20 cellular contexts compared by ENCODE assay signal in the genomic region with DNA sequence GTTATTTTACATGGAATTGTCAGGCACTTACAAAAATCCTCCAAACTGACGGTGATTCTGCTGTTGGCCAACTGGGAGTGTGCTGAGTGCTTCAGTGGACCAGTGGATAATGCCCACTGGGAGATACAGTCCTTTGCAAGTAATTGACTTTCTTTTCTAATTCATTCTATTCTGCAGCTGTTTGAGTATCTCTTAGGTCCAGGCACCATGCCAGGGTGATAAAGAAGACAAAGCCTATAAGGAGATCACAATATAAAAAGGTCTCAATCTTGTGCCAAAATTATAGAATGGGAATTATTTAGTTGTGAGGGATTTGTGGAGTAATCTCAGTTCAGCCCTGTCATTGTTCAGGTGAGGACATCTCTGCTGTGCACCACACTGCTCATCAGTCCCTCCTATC.
A peak's percentile ranks its signal among the peaks of the same experiment; 100 is the strongest.
DNase-seq lines count a peak whose midpoint lies in the region; ATAC-seq, FAIRE-seq and TF ChIP-seq lines count a peak whose summit lies in the region.
"Had no signal": no experiment of that assay in that cellular context is flagged by ENCODE, and none has a peak within 500 bp of the region (broad histone marks: within the 10 kb centered on the region; RNA-seq: fewer than 3 reads in every experiment).

No MANE protein-coding gene starts in this region.

- ATAC-seq in GM21447 (IDR thresholded peaks at IDR 0.05; ENCODE audit: unreplicated experiment) (no peak), HG03469 (IDR thresholded peaks at IDR 0.05; ENCODE audit: unreplicated experiment) (no peak), GM21737 (IDR thresholded peaks at IDR 0.05; ENCODE audit: unreplicated experiment) (no peak), GM19328 (IDR thresholded peaks at IDR 0.05; ENCODE audit: unreplicated experiment) (no peak)
- ATAC-seq: stimulated activated naive B cell treated with anti-CD40 and anti-IgM and Interleukin-4, amounts not matched to agents 10 μg/mL and 1 μg/mL and 100 μg/mL, for 72 hours had no signal

- DNase-seq in GM19239 (ENCODE audit: insufficient read length, low spot score) (no peak), NCI-H1436 treated with DMSO at 0.1 percent for 48 hours (lab: John Stamatoyannopoulos, UW) (peak; percentile 41), NCI-H345 treated with DMSO at 0.1 percent for 48 hours (lab: John Stamatoyannopoulos, UW; ENCODE audit: unreplicated experiment) (peak; percentile 88), fibroblast of pulmonary artery (ENCODE audit: low read depth) (peak; percentile 33)
- DNase-seq: activated effector memory CD4-positive, alpha-beta T cell treated with Interleukin-2 at 50 U/mL for 16 hours; adrenal gland; AML-193; esophagus squamous epithelium; glutamatergic neuron; Kasumi-1; nucleus accumbens; stimulated activated naive B cell treated with anti-CD40 and anti-IgM and Interleukin-4, amounts not matched to agents 10 μg/mL and 1 μg/mL and 100 μg/mL, for 72 hours; thyroid gland had no signal

- FAIRE-seq in GM19239 (lab: Jason Lieb, UNC), result peak; percentile 49
- FAIRE-seq: G401.6 had no signal

- no peak overlapping the region for H3K4me3 ChIP-seq in fibroblast of pulmonary artery (replicated peaks; ENCODE audit: low read depth, low read length)
- H3K4me3 ChIP-seq: adrenal gland, cardiac muscle cell, esophagus squamous epithelium, right atrium auricular region, thyroid gland had no signal

- TF ChIP-seq CTCF in fibroblast of pulmonary artery (IDR thresholded peaks at IDR 0.05; ENCODE audit: low read length, missing control alignments), result no peak
